7 cellular contexts compared by ENCODE assay signal in genomic region chr17:62454111-62454510, GRCh38. TPM values are rescaled to one million over a fixed set of nuclear protein-coding genes. Genes with fewer than 3 reads are reported as not detected.
A peak's percentile ranks its signal among the peaks of the same experiment; 100 is the strongest.
DNase-seq lines count a peak whose midpoint lies in the region; ATAC-seq, FAIRE-seq and TF ChIP-seq lines count a peak whose summit lies in the region.
"Not testable (repeated sequence)": the region's sequence is repeated elsewhere in the genome, so short reads cannot be mapped to it uniquely, and the experiment has no call there.

No MANE protein-coding gene starts in this region.

- H3K9me3 ChIP-seq in OCI-LY3 (ENCODE audit: insufficient read depth, low read length); HepG2 (ENCODE audit: low read length): not testable (repeated sequence)

- peaks cover 58% of the 10 kb centered on the region for H3K4me1 ChIP-seq in OCI-LY3 (ENCODE audit: low read length)
- H3K4me1 ChIP-seq in HepG2 (ENCODE audit: insufficient read depth, low read length) = not testable (repeated sequence)

- TF ChIP-seq POLR2A in GM12892 (IDR thresholded peaks at IDR 0.05; ENCODE audit: low read depth, low read length); HepG2 (IDR thresholded peaks at IDR 0.05; ENCODE audit: insufficient read depth in 1 of 2, low read depth in 2 of 2, low read length in 2 of 2): not testable (repeated sequence)

- POLR2A ChIA-PET in HepG2 (lab: Yijun Ruan, JAX) = not testable (repeated sequence)

- not testable (repeated sequence) for BruUV-seq in HepG2 (replicated peaks; lab: Mats Ljungman, UMichigan)

- FAIRE-seq in GM12892 (lab: Jason Lieb, UNC) = peak; percentile 60
- peak; percentile 18 for FAIRE-seq in HepG2 (lab: Jason Lieb, UNC)

- H3K79me2 ChIP-seq in OCI-LY3 (ENCODE audit: low read length); HepG2 (ENCODE audit: insufficient read depth, low read length): not testable (repeated sequence)

- H2AFZ ChIP-seq in OCI-LY3 (ENCODE audit: low read depth, low read length); HepG2 (ENCODE audit: low read length): not testable (repeated sequence)

- H3K4me2 ChIP-seq in OCI-LY3 (ENCODE audit: low read length) = peak overlapping the region; percentile 77
- not testable (repeated sequence) for H3K4me2 ChIP-seq in HepG2 (ENCODE audit: low read depth, low read length)

- not testable (repeated sequence) for H4K20me1 ChIP-seq in OCI-LY3 (ENCODE audit: insufficient read depth, low read length); HepG2 (ENCODE audit: insufficient read depth, low read length)

- intact Hi-C loops in HepG2 (cut with micrococcal nuclease; ENCODE audit: unreplicated experiment) = not testable (repeated sequence)

- WGBS in HepG2 (ENCODE audit: low lambda C conversion rate) = 71% methylated on average over 3 of the region's 3 CpGs

- peak overlapping the region; percentile 47 for H3K4me3 ChIP-seq in OCI-LY3 (ENCODE audit: low read length)
- not testable (repeated sequence) for H3K4me3 ChIP-seq in HepG2 (replicated peaks in 1 of 3; ENCODE audit: insufficient read depth in 1 of 3, low read depth in 2 of 3, low read length in 3 of 3)

- peak; percentile 54 for ATAC-seq in GM19035 (IDR thresholded peaks at IDR 0.05; ENCODE audit: unreplicated experiment)
- ATAC-seq in GM21447 (IDR thresholded peaks at IDR 0.05; ENCODE audit: unreplicated experiment) = peak; percentile 68
- ATAC-seq in HG02798 (IDR thresholded peaks at IDR 0.05; ENCODE audit: poor library complexity, unreplicated experiment) = peak; percentile 57
- peak; percentile 41 for ATAC-seq in HG03175 (IDR thresholded peaks at IDR 0.05; ENCODE audit: unreplicated experiment)
- not testable (repeated sequence) for ATAC-seq in HepG2

- not testable (repeated sequence) for H3K27me3 ChIP-seq in OCI-LY3 (ENCODE audit: low read depth, low read length); HepG2 (ENCODE audit: control insufficient read depth in 1 of 2, insufficient read depth in 2 of 2, low read length in 2 of 2)

- not testable (repeated sequence) for DNase-seq in GM12892 (ENCODE audit: insufficient read length); HepG2 (ENCODE audit: low spot score)

- CTCF ChIA-PET in HepG2 (lab: Yijun Ruan, JAX; ENCODE audit: low intra/inter-chr PET ratio, low total read pairs) = not testable (repeated sequence)

- H3K36me3 ChIP-seq in OCI-LY3 (replicated peaks; ENCODE audit: low read depth, low read length); HepG2 (replicated peaks in 1 of 2; ENCODE audit: control insufficient read depth in 1 of 2, insufficient read depth in 2 of 2, low read length in 2 of 2): not testable (repeated sequence)

- not testable (repeated sequence) for TF ChIP-seq EP300 in HepG2 (IDR thresholded peaks at IDR 0.05; ENCODE audit: low read depth in 2 of 2, low read length in 2 of 2); HepG2 (CRISPR knock-in tag; IDR thresholded peaks at IDR 0.05; ENCODE audit: borderline replicate concordance)

- not testable (repeated sequence) for TF ChIP-seq RAD21 in HepG2 (CRISPR knock-in tag; IDR thresholded peaks at IDR 0.05)

- H3K27ac ChIP-seq in OCI-LY3 (ENCODE audit: low read length) = peak overlapping the region; percentile 96
- not testable (repeated sequence) for H3K27ac ChIP-seq in HepG2 (ENCODE audit: extremely low read length, insufficient read depth, low read length)

- in situ Hi-C loops in HepG2 (cut with HindIII; ENCODE audit: extremely low pct_ligation_motif_present, low pct_unique_long_range_greater_than_20kb) = not testable (repeated sequence)

- H3K9ac ChIP-seq in OCI-LY3 (ENCODE audit: low read length) = peak overlapping the region; percentile 65
- H3K9ac ChIP-seq in HepG2 (ENCODE audit: insufficient read depth, low read depth, low read length) = not testable (repeated sequence)

- TF ChIP-seq CTCF in OCI-LY3 (IDR thresholded peaks at IDR 0.05; ENCODE audit: low read depth, low read length); HepG2 (CRISPR knock-in tag; IDR thresholded peaks at IDR 0.05): not testable (repeated sequence)

RNA-seq across cellular contexts. Expression of gene TLK2, which starts 24.5 kb away (rescaled TPM):
- 23.6 TPM for polyA plus RNA-seq in GM12892 (2012; ENCODE audit: missing spikeins)
- 58.7 and 64.6 TPM in 2 replicates for total RNA-seq in HepG2 (2016; rRNA removed; fragmentation: Illumina TruSeq; extraction: Trizol)
- 34.5 and 37.0 TPM in 2 replicates for total RNA-seq in HepG2 (2016; cell fraction: cytosol; rRNA removed; fragmentation: Illumina TruSeq; extraction: Trizol; ENCODE audit: low read depth)
- total RNA-seq in HepG2 (2016; cell fraction: insoluble cytoplasmic fraction; rRNA removed; fragmentation: Illumina TruSeq; extraction: Trizol) = 57.0 and 69.7 TPM in 2 replicates
- 52.6 and 60.1 TPM in 2 replicates for total RNA-seq in HepG2 (2016; cell fraction: membrane; rRNA removed; fragmentation: Illumina TruSeq; extraction: Trizol)
- 52.2 and 62.5 TPM in 2 replicates for total RNA-seq in HepG2 (2016; cell fraction: nucleus; rRNA removed; fragmentation: Illumina TruSeq; extraction: Trizol)
- 58.8 and 60.8 TPM in 2 replicates for polyA plus RNA-seq in HepG2 (2011; rRNA removed)
- polyA plus RNA-seq in HepG2 (2011; cell fraction: cytosol; rRNA removed) = 34.3 and 44.3 TPM in 2 replicates
- 34.8 and 35.7 TPM in 2 replicates for polyA plus RNA-seq in HepG2 (2011; cell fraction: nucleus; rRNA removed)
- 25.7 and 28.6 TPM in 2 replicates for polyA plus RNA-seq in HepG2 (2012)
- 8.7 and 9.3 TPM in 2 replicates for polyA plus RNA-seq in HepG2 (2016; cell fraction: cytosol; fragmentation: Illumina TruSeq; extraction: Trizol; ENCODE audit: low read depth)
- polyA plus RNA-seq in HepG2 (2016; cell fraction: insoluble cytoplasmic fraction; fragmentation: Illumina TruSeq; extraction: Trizol; ENCODE audit: low read depth) = 47.4 and 53.6 TPM in 2 replicates
- polyA plus RNA-seq in HepG2 (2016; cell fraction: membrane; fragmentation: Illumina TruSeq; extraction: Trizol; ENCODE audit: low read depth) = 23.7 and 27.0 TPM in 2 replicates
- 36.7 and 42.8 TPM in 2 replicates for polyA plus RNA-seq in HepG2 (2016; cell fraction: nucleus; fragmentation: Illumina TruSeq; extraction: Trizol; ENCODE audit: insufficient read depth, low read depth)
- polyA minus RNA-seq in HepG2 (2011; rRNA and poly(A)+ RNA removed; ENCODE audit: low replicate concordance) = 105 and 145 TPM in 2 replicates
- 50.6 and 60.3 TPM in 2 replicates for polyA minus RNA-seq in HepG2 (2011; cell fraction: cytosol; rRNA and poly(A)+ RNA removed)
- polyA minus RNA-seq in HepG2 (2011; cell fraction: nucleus; rRNA and poly(A)+ RNA removed) = 101 and 125 TPM in 2 replicates

RNA-seq across cellular contexts. Expression of gene METTL2A, which starts 30.4 kb away (rescaled TPM):
- 19.3 TPM for polyA plus RNA-seq in GM12892 (2012; ENCODE audit: missing spikeins)
- 32.3 and 32.7 TPM in 2 replicates for total RNA-seq in HepG2 (2016; rRNA removed; fragmentation: Illumina TruSeq; extraction: Trizol)
- 9.2 and 9.4 TPM in 2 replicates for total RNA-seq in HepG2 (2016; cell fraction: cytosol; rRNA removed; fragmentation: Illumina TruSeq; extraction: Trizol; ENCODE audit: low read depth)
- 32.8 and 37.2 TPM in 2 replicates for total RNA-seq in HepG2 (2016; cell fraction: insoluble cytoplasmic fraction; rRNA removed; fragmentation: Illumina TruSeq; extraction: Trizol)
- 19.0 and 20.4 TPM in 2 replicates for total RNA-seq in HepG2 (2016; cell fraction: membrane; rRNA removed; fragmentation: Illumina TruSeq; extraction: Trizol)
- total RNA-seq in HepG2 (2016; cell fraction: nucleus; rRNA removed; fragmentation: Illumina TruSeq; extraction: Trizol) = 18.3 and 25.3 TPM in 2 replicates
- polyA plus RNA-seq in HepG2 (2011; rRNA removed) = 14.1 and 15.6 TPM in 2 replicates
- 10.4 and 14.4 TPM in 2 replicates for polyA plus RNA-seq in HepG2 (2011; cell fraction: cytosol; rRNA removed)
- 6.6 and 6.8 TPM in 2 replicates for polyA plus RNA-seq in HepG2 (2011; cell fraction: nucleus; rRNA removed)
- polyA plus RNA-seq in HepG2 (2012) = 15.5 and 18.0 TPM in 2 replicates
- polyA plus RNA-seq in HepG2 (2016; cell fraction: cytosol; fragmentation: Illumina TruSeq; extraction: Trizol; ENCODE audit: low read depth) = 10.1 and 10.7 TPM in 2 replicates
- polyA plus RNA-seq in HepG2 (2016; cell fraction: insoluble cytoplasmic fraction; fragmentation: Illumina TruSeq; extraction: Trizol; ENCODE audit: low read depth) = 30.7 and 30.9 TPM in 2 replicates
- polyA plus RNA-seq in HepG2 (2016; cell fraction: membrane; fragmentation: Illumina TruSeq; extraction: Trizol; ENCODE audit: low read depth) = 13.5 and 16.4 TPM in 2 replicates
- 30.0 and 32.5 TPM in 2 replicates for polyA plus RNA-seq in HepG2 (2016; cell fraction: nucleus; fragmentation: Illumina TruSeq; extraction: Trizol; ENCODE audit: insufficient read depth, low read depth)
- 10.1 and 17.2 TPM in 2 replicates for polyA minus RNA-seq in HepG2 (2011; rRNA and poly(A)+ RNA removed; ENCODE audit: low replicate concordance)
- polyA minus RNA-seq in HepG2 (2011; cell fraction: cytosol; rRNA and poly(A)+ RNA removed) = 13.4 and 14.8 TPM in 2 replicates
- polyA minus RNA-seq in HepG2 (2011; cell fraction: nucleus; rRNA and poly(A)+ RNA removed) = 20.7 and 25.7 TPM in 2 replicates
